16 cellular contexts compared by ENCODE assay signal in the genomic region with DNA sequence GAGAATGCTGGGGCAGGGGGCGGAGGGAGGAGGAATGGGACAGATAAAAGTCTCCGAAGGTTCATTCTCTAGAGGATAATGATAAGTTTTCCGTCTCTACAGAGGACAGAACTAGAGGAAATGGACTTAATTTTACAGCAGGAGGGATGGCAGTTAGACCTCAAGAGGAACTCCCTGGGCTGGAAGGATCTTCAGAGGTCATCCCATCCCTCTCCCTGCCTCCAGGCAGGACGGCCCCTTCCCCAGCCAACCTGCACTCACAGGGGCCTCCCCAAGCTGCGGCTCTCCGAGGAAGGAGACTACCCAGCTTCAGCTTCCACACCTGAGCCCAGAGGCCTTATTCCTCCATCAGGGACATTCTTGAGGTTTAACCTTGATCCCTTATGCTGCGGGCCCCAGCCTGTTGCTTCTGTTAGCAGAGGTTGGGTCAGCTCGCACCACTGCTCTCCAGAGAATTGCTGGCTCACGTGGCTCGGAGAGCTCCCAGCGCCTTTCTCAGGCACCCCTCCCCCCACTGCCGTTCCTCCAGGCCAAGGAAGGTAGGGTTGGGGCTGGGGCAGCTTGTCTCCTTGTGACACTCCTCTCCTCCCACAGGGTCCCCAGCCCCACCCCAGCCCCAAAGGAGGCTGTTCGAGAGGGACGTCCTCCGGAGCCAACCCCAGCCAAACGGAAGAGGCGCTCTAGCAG. TPM values are rescaled to one million over a fixed set of nuclear protein-coding genes. Genes with fewer than 3 reads are reported as not detected.
A peak's percentile ranks its signal among the peaks of the same experiment; 100 is the strongest.
DNase-seq lines count a peak whose midpoint lies in the region; ATAC-seq and TF ChIP-seq lines count a peak whose summit lies in the region.
"Had no signal": no experiment of that assay in that cellular context is flagged by ENCODE, and none has a peak within 500 bp of the region (broad histone marks: within the 10 kb centered on the region; RNA-seq: fewer than 3 reads in every experiment).

No MANE protein-coding gene starts in this region.

- no peak for TF ChIP-seq POLR2A in stomach (IDR thresholded peaks at IDR 0.05)
- TF ChIP-seq POLR2A in esophagus muscularis mucosa (IDR thresholded peaks at IDR 0.05; ENCODE audit: low read depth), result no peak

- H3K27ac Mint-ChIP-seq in activated naive CD4-positive, alpha-beta T cell treated with anti-CD3 and anti-CD28 coated beads, Interleukin-2, amount 50 U/mL, for 24 hours, result peak overlapping the region; percentile 23

- no peaks in the 10 kb centered on the region for H3K9me3 ChIP-seq in esophagus (ENCODE audit: control insufficient read depth in 2 of 2, insufficient read depth in 1 of 2, low read depth in 1 of 2, low read length in 1 of 2)
- H3K9me3 ChIP-seq in stomach, result no peaks in the 10 kb centered on the region
- no peaks in the 10 kb centered on the region for H3K9me3 ChIP-seq in esophagus muscularis mucosa
- H3K9me3 ChIP-seq: A549, heart left ventricle had no signal

- H3K27me3 ChIP-seq in esophagus (ENCODE audit: control insufficient read depth in 1 of 2, insufficient read depth in 2 of 2, low read length in 2 of 2) (no peaks in the 10 kb centered on the region), stomach (no peaks in the 10 kb centered on the region), esophagus muscularis mucosa (no peaks in the 10 kb centered on the region)
- H3K27me3 ChIP-seq: heart left ventricle had no signal

- peaks cover 7 to 28% of the 10 kb centered on the region in 2 donors for H3K4me1 ChIP-seq in esophagus (ENCODE audit: control insufficient read depth in 2 of 2, insufficient read depth in 2 of 2, low read length in 1 of 2)
- H3K4me1 ChIP-seq in stomach, result peaks cover 20 to 58% (median 42%) of the 10 kb centered on the region in 4 donors
- peaks cover 8 to 47% (median 42%) of the 10 kb centered on the region in 4 donors for H3K4me1 ChIP-seq in esophagus muscularis mucosa

- DNase-seq in activated naive CD4-positive, alpha-beta T cell treated with anti-CD3 and anti-CD28 coated beads, Interleukin-2, amount 50 U/mL, for 16 hours, result no peak
- no peak for DNase-seq in stomach
- DNase-seq in esophagus muscularis mucosa (ENCODE audit: extremely low spot score), result no peak
- DNase-seq: activated naive CD4-positive, alpha-beta T cell; DMS53; NCI-H1105; NCI-H774 had no signal

- TF ChIP-seq CTCF in stomach (IDR thresholded peaks at IDR 0.05) (no peak), esophagus muscularis mucosa (IDR thresholded peaks at IDR 0.05) (no peak)

- ATAC-seq in HG03108 (IDR thresholded peaks at IDR 0.05; ENCODE audit: unreplicated experiment), result no peak
- ATAC-seq: activated CD4-positive, CD25-positive, alpha-beta regulatory T cell treated with anti-CD3 and anti-CD28 coated beads, Interleukin-2, amount 50 U/mL, for 24 hours; heart left ventricle had no signal

- no peak overlapping the region for H3K4me3 Mint-ChIP-seq in activated naive CD4-positive, alpha-beta T cell treated with anti-CD3 and anti-CD28 coated beads, Interleukin-2, amount 50 U/mL, for 24 hours

- TF ChIP-seq EP300 in stomach (IDR thresholded peaks at IDR 0.05) (no peak), esophagus muscularis mucosa (IDR thresholded peaks at IDR 0.05) (no peak)

- intact Hi-C loops in stomach (cut with DNase I; ENCODE audit: low total_unique reads), result no loop called here
- intact Hi-C loops in esophagus muscularis mucosa (cut with DNase I), result no loop called here

- peaks cover 12% of the 10 kb centered on the region for H3K4me1 Mint-ChIP-seq in activated naive CD4-positive, alpha-beta T cell treated with anti-CD3 and anti-CD28 coated beads, Interleukin-2, amount 50 U/mL, for 24 hours

- 59 to 70% methylated on average over 17 of the region's 17 CpGs for WGBS in esophagus, 2 donors
- 73 to 80% (median 75%) methylated on average over 15 to 17 of the region's 17 CpGs for WGBS in stomach, 5 donors
- WGBS in esophagus muscularis mucosa, result 84% methylated on average over 16 of the region's 17 CpGs

- H3K27me3 Mint-ChIP-seq in activated naive CD4-positive, alpha-beta T cell treated with anti-CD3 and anti-CD28 coated beads, Interleukin-2, amount 50 U/mL, for 24 hours, result no peaks in the 10 kb centered on the region

- H3K27ac ChIP-seq in esophagus (ENCODE audit: low read depth in 2 of 2, low read length in 1 of 2) (peak overlapping the region; percentile 78 to 88), stomach (peak overlapping the region in 4 of 5 donors; percentile 60 to 78 (median 66)), esophagus muscularis mucosa (replicated peaks in 1 of 4) (peak overlapping the region in 2 of 4 donors; percentile 1 to 8)

- H3K36me3 ChIP-seq in esophagus (ENCODE audit: control insufficient read depth in 2 of 2, insufficient read depth in 2 of 2, low read length in 1 of 2) (peaks cover 40 to 86% of the 10 kb centered on the region in 2 donors), stomach (peaks cover 97 to 100% (median 100%) of the 10 kb centered on the region in 4 donors), esophagus muscularis mucosa (peaks cover 82 to 100% (median 98%) of the 10 kb centered on the region in 4 donors)

- peaks cover 26% of the 10 kb centered on the region for H3K36me3 Mint-ChIP-seq in activated naive CD4-positive, alpha-beta T cell treated with anti-CD3 and anti-CD28 coated beads, Interleukin-2, amount 50 U/mL, for 24 hours

- H3K4me3 ChIP-seq in esophagus (ENCODE audit: low read depth in 1 of 2, low read length in 2 of 2) (no peak overlapping the region), stomach (no peak overlapping the region), esophagus muscularis mucosa (no peak overlapping the region)
- H3K4me3 ChIP-seq: A549, heart left ventricle had no signal

- no peaks in the 10 kb centered on the region for H3K9me3 Mint-ChIP-seq in activated naive CD4-positive, alpha-beta T cell treated with anti-CD3 and anti-CD28 coated beads, Interleukin-2, amount 50 U/mL, for 24 hours

RNA-seq across cellular contexts. Expression of a gene that starts 8.5 kb away (rescaled TPM):
- polyA plus RNA-seq in esophagus (100 to 1,000 TPM; 361 to 887 TPM), stomach (100 to 1,000 TPM; 386 to 713 (median 456) TPM)
- total RNA-seq in stomach (100 to 1,000 TPM in 4 of 5 donors, 10 to 100 TPM in 1; 68.1 to 279 (median 174) TPM), esophagus muscularis mucosa (100 to 1,000 TPM; 199 to 229 (median 213) TPM)

RNA-seq across cellular contexts. Expression of a gene that starts 16.1 kb away (rescaled TPM):
- polyA plus RNA-seq in esophagus (100 to 1,000 TPM; 317 to 886 TPM), stomach (100 to 1,000 TPM; 151 to 384 (median 321) TPM)
- total RNA-seq in stomach (1,000 to 10,000 TPM in 2 of 5 donors, 100 to 1,000 TPM in 3; 142 to 2,165 (median 929) TPM), esophagus muscularis mucosa (100 to 1,000 TPM; 126 to 325 (median 234) TPM)

RNA-seq across cellular contexts. Expression of a gene that starts 18.8 kb away (rescaled TPM):
- polyA plus RNA-seq in esophagus, result not detected
- not detected for total RNA-seq in stomach
- polyA plus RNA-seq in stomach, result not detected
- not detected for total RNA-seq in esophagus muscularis mucosa
- total RNA-seq: dermis microvascular lymphatic vessel endothelial cell, heart left ventricle, mesenteric fat pad had no signal
- polyA plus RNA-seq: heart left ventricle had no signal

RNA-seq across cellular contexts. Expression of a gene that starts 29.7 kb away (rescaled TPM):
- not detected for polyA plus RNA-seq in esophagus
- not detected for total RNA-seq in stomach
- polyA plus RNA-seq in stomach, result not detected
- not detected for total RNA-seq in esophagus muscularis mucosa
- total RNA-seq: dermis microvascular lymphatic vessel endothelial cell, heart left ventricle, mesenteric fat pad, SK-MEL-5 had no signal
- polyA plus RNA-seq: A549, heart left ventricle had no signal

RNA-seq across cellular contexts. Expression of a gene that starts 48.5 kb away (rescaled TPM):
- polyA plus RNA-seq in esophagus, result 1 to 10 TPM in 1 of 2 donors, under 1 TPM in 1; 0.86 to 1.8 TPM
- 1 to 10 TPM in 1 of 5 donors, not detected in 4; 1.1 TPM for total RNA-seq in stomach
- 1 to 10 TPM in 1 of 3 donors, under 1 TPM in 2; 0.50 to 2.9 (median 0.65) TPM for polyA plus RNA-seq in stomach
- not detected for total RNA-seq in esophagus muscularis mucosa
- total RNA-seq: heart left ventricle, mesenteric fat pad, SK-MEL-5 had no signal
- polyA plus RNA-seq: heart left ventricle had no signal
